ENCODE assay signal across 1 cellular context in genomic region chr2:71150082-71150816, GRCh38.
TF ChIP-seq lines count a peak whose summit lies in the region.

No MANE protein-coding gene starts in this region.

TF ChIP-seq in IMR-90, 13 proteins besides CTCF, POLR2A, EP300 and RAD21:
- TF ChIP-seq NFE2L2 (IDR thresholded peaks at IDR 0.05; ENCODE audit: low read depth, low read length): no peak
- no peak for TF ChIP-seq CEBPB (IDR thresholded peaks at IDR 0.05; ENCODE audit: low read depth, low read length)
- TF ChIP-seq MAZ (IDR thresholded peaks at IDR 0.05; ENCODE audit: borderline replicate concordance, low read depth, low read length): no peak
- no peak for TF ChIP-seq MAFK (IDR thresholded peaks at IDR 0.05; ENCODE audit: low read depth, low read length)
- no peak for TF ChIP-seq USF2 (IDR thresholded peaks at IDR 0.05; ENCODE audit: low read depth, low read length)
- TF ChIP-seq ELK1 (IDR thresholded peaks at IDR 0.05; ENCODE audit: borderline replicate concordance, low read depth, low read length): no peak
- no peak for TF ChIP-seq MXI1 (IDR thresholded peaks at IDR 0.05; ENCODE audit: borderline replicate concordance, low read depth, low read length)
- TF ChIP-seq CHD1 (IDR thresholded peaks at IDR 0.05; ENCODE audit: low read depth, low read length): no peak
- TF ChIP-seq FOS (IDR thresholded peaks at IDR 0.05; ENCODE audit: low read depth, low read length): no peak
- no peak for TF ChIP-seq RFX5 (IDR thresholded peaks at IDR 0.05; ENCODE audit: low read depth, low read length)
- no peak for TF ChIP-seq BHLHE40 (IDR thresholded peaks at IDR 0.05; ENCODE audit: low read depth, low read length)
- no peak for TF ChIP-seq RCOR1 (IDR thresholded peaks at IDR 0.05; ENCODE audit: insufficient replicate concordance, low read length)
- TF ChIP-seq SMC3 (IDR thresholded peaks at IDR 0.05; ENCODE audit: low read depth, low read length): no peak
